ENCODE assay signal across 9 cellular contexts in genomic region chr2:3423492-3424170, GRCh38. TPM values are rescaled to one million over a fixed set of nuclear protein-coding genes. Genes with fewer than 3 reads are reported as not detected.
DNase-seq lines count a peak whose midpoint lies in the region; ATAC-seq and TF ChIP-seq lines count a peak whose summit lies in the region.
"Had no signal": no experiment of that assay in that cellular context is flagged by ENCODE, and none has a peak within 500 bp of the region (broad histone marks: within the 10 kb centered on the region; RNA-seq: fewer than 3 reads in every experiment).

No MANE protein-coding gene starts in this region.

- WGBS in ovary, 3 donors, result 65 to 70% (median 69%) methylated on average over 19 of the region's 19 CpGs

- peaks cover 5% of the 10 kb centered on the region for H3K4me1 Mint-ChIP-seq in activated T-cell treated with anti-CD3 and anti-CD28 coated beads, Interleukin-2, amount 50 U/mL, for 72 hours (ENCODE audit: low read depth)
- no peaks in the 10 kb centered on the region for H3K4me1 Mint-ChIP-seq in type B pancreatic cell (ENCODE audit: unreplicated experiment)

- peaks cover 10 to 12% of the 10 kb centered on the region in 2 donors for H3K36me3 Mint-ChIP-seq in activated T-cell treated with anti-CD3 and anti-CD28 coated beads, Interleukin-2, amount 50 U/mL, for 72 hours (ENCODE audit: insufficient read depth in 2 of 2)
- peaks cover 27% of the 10 kb centered on the region for H3K36me3 Mint-ChIP-seq in type B pancreatic cell

- H3K9me3 Mint-ChIP-seq in activated T-cell treated with anti-CD3 and anti-CD28 coated beads, Interleukin-2, amount 50 U/mL, for 72 hours, result no peaks in the 10 kb centered on the region
- no peaks in the 10 kb centered on the region for H3K9me3 Mint-ChIP-seq in type B pancreatic cell

- DNase-seq in EL (peak; percentile 52), Panc1 (ENCODE audit: low read depth, low spot score) (peak; percentile 36), fibroblast of pulmonary artery (ENCODE audit: low read depth) (peak; percentile 65), ovary (peak; percentile 57 to 83 (median 75)), type B pancreatic cell (ENCODE audit: extremely low spot score, unreplicated experiment) (no peak)
- peak; percentile 63 to 78 for DNase-seq in activated T-cell treated with anti-CD3 and anti-CD28 coated beads, Interleukin-2, amount 50 U/mL, for 72 hours

- BruUV-seq in Panc1 (replicated peaks; lab: Mats Ljungman, UMichigan), result no TSS peak

- no peak overlapping the region for H3K4me3 Mint-ChIP-seq in activated T-cell treated with anti-CD3 and anti-CD28 coated beads, Interleukin-2, amount 50 U/mL, for 72 hours
- no peak overlapping the region for H3K4me3 Mint-ChIP-seq in type B pancreatic cell

- H3K9me3 ChIP-seq in Panc1 (ENCODE audit: control insufficient read depth, insufficient read depth, low read depth, low read length) (no peaks in the 10 kb centered on the region), ovary (no peaks in the 10 kb centered on the region)

- ATAC-seq in HG02973 (IDR thresholded peaks at IDR 0.05; ENCODE audit: unreplicated experiment), result peak; percentile 50
- peak; percentile 81 for ATAC-seq in Panc1
- peak; percentile 50 to 64 for ATAC-seq in activated T-cell treated with anti-CD3 and anti-CD28 coated beads, Interleukin-2, amount 50 U/mL, for 72 hours (replicated peaks in 1 of 2)
- ATAC-seq in GM19397 (IDR thresholded peaks at IDR 0.05; ENCODE audit: unreplicated experiment), result no peak

- H3K36me3 ChIP-seq in Panc1 (ENCODE audit: control insufficient read depth, insufficient read depth, low read length) (peaks cover 16% of the 10 kb centered on the region), ovary (no peaks in the 10 kb centered on the region)

- H3K27me3 ChIP-seq in Panc1 (ENCODE audit: control insufficient read depth, insufficient read depth, low read length), result no peaks in the 10 kb centered on the region
- H3K27me3 ChIP-seq in ovary, result no peaks in the 10 kb centered on the region

- H3K4me3 ChIP-seq in Panc1 (ENCODE audit: low read depth in 2 of 2, low read length in 2 of 2), result no peak overlapping the region
- no peak overlapping the region for H3K4me3 ChIP-seq in fibroblast of pulmonary artery (replicated peaks; ENCODE audit: low read depth, low read length)
- no peak overlapping the region for H3K4me3 ChIP-seq in ovary

- intact Hi-C loops in Panc1 (cut with micrococcal nuclease; ENCODE audit: unreplicated experiment), result no loop called here
- intact Hi-C loops in ovary (cut with DNase I), result loop anchor here in 3 of 4 donors (2.0 to 10.0 kb wide), 4 partner anchors 37 to 231 kb away; partner anchors contain the start of gene ALLC (in 1 of the 3)

- no peak for TF ChIP-seq EP300 in ovary (IDR thresholded peaks at IDR 0.05)

- H3K27ac ChIP-seq in Panc1 (ENCODE audit: low read length) (no peak overlapping the region), ovary (no peak overlapping the region)
- H3K27ac ChIP-seq: epithelial cell of prostate had no signal

- no peaks in the 10 kb centered on the region for H3K4me1 ChIP-seq in Panc1 (ENCODE audit: control insufficient read depth, insufficient read depth, low read length)
- no peaks in the 10 kb centered on the region for H3K4me1 ChIP-seq in ovary (ENCODE audit: insufficient read depth)

- TF ChIP-seq POLR2A in ovary (IDR thresholded peaks at IDR 0.05), result no peak

- POLR2A ChIA-PET in Panc1 (lab: Charles Lee), result interaction anchor here (0.6 kb wide), 1 partner anchor 1489 kb away, joined by 6 read pairs; no protein-coding TSS in a partner anchor

- H3K27me3 Mint-ChIP-seq in activated T-cell treated with anti-CD3 and anti-CD28 coated beads, Interleukin-2, amount 50 U/mL, for 72 hours (ENCODE audit: low read depth), result no peaks in the 10 kb centered on the region
- H3K27me3 Mint-ChIP-seq in type B pancreatic cell, result no peaks in the 10 kb centered on the region

- H3K27ac Mint-ChIP-seq in activated T-cell treated with anti-CD3 and anti-CD28 coated beads, Interleukin-2, amount 50 U/mL, for 72 hours, result no peak overlapping the region
- H3K27ac Mint-ChIP-seq in type B pancreatic cell, result peak overlapping the region; percentile 66

- in situ Hi-C loops in Panc1 (cut with HindIII; ENCODE audit: low pct_unique_long_range_greater_than_20kb, low sequenced_read_pairs), result no loop called here

- peak; percentile 99 for TF ChIP-seq CTCF in Panc1 (IDR thresholded peaks at IDR 0.05)
- TF ChIP-seq CTCF in fibroblast of pulmonary artery (IDR thresholded peaks at IDR 0.05; ENCODE audit: low read length, missing control alignments), result no peak
- peak; percentile 72 to 92 (median 89) for TF ChIP-seq CTCF in ovary (IDR thresholded peaks at IDR 0.05)
- peak; percentile 97 for TF ChIP-seq CTCF in type B pancreatic cell (conservative IDR thresholded peaks at IDR 0.05)

- CTCF ChIA-PET in Panc1 (lab: Charles Lee), result interaction anchor here (0.8 kb wide), 1 partner anchor 24 kb away, joined by 3 read pairs; no protein-coding TSS in a partner anchor

RNA-seq across cellular contexts. Expression of gene TRAPPC12, which starts 44.1 kb away (rescaled TPM):
- total RNA-seq in Panc1 (2021; ENCODE audit: unreplicated experiment) (78.7 TPM), ovary (100 to 1,000 TPM in 2 of 7 donors, 10 to 100 TPM in 5; 74.9 to 143 (median 87.4) TPM), type B pancreatic cell (ENCODE audit: low replicate concordance) (74.7 and 98.7 TPM in 2 replicates)
- 78.6 TPM for polyA plus RNA-seq in Panc1 (2012; ENCODE audit: insufficient read length)
- 10 to 100 TPM; 85.4 to 86.0 TPM for total RNA-seq in activated T-cell treated with anti-CD3 and anti-CD28 coated beads, Interleukin-2, amount 50 U/mL, for 72 hours
- polyA plus RNA-seq in ovary, result 10 to 100 TPM; 64.1 to 64.3 TPM

RNA-seq across cellular contexts. Expression of gene EIPR1, which starts 46.0 kb away (rescaled TPM):
- total RNA-seq in Panc1 (2021; ENCODE audit: unreplicated experiment) (26.7 TPM), ovary (10 to 100 TPM in 3 of 7 donors, 1 to 10 TPM in 4; 6.6 to 16.6 (median 9.2) TPM), type B pancreatic cell (ENCODE audit: low replicate concordance) (24.3 and 24.9 TPM in 2 replicates)
- 52.3 TPM for polyA plus RNA-seq in Panc1 (2012; ENCODE audit: insufficient read length)
- total RNA-seq in activated T-cell treated with anti-CD3 and anti-CD28 coated beads, Interleukin-2, amount 50 U/mL, for 72 hours, result 10 to 100 TPM; 34.5 to 35.1 TPM
- polyA plus RNA-seq in ovary, result 1 to 10 TPM; 8.3 to 8.9 TPM
